ENCODE assay signal across 14 cellular contexts in genomic region chr14:92964124-92965109, GRCh38. TPM values are rescaled to one million over a fixed set of nuclear protein-coding genes. Genes with fewer than 3 reads are reported as not detected.
A peak's percentile ranks its signal among the peaks of the same experiment; 100 is the strongest.
DNase-seq lines count a peak whose midpoint lies in the region; ATAC-seq and TF ChIP-seq lines count a peak whose summit lies in the region.
"Had no signal": no experiment of that assay in that cellular context is flagged by ENCODE, and none has a peak within 500 bp of the region (broad histone marks: within the 10 kb centered on the region; RNA-seq: fewer than 3 reads in every experiment).

No MANE protein-coding gene starts in this region.

- no peak overlapping the region for H3K4me3 Mint-ChIP-seq in stimulated activated naive CD8-positive, alpha-beta T cell treated with anti-CD3 and anti-CD28 coated beads, Interleukin-15, amount 100 ng/mL, for 72 hours
- H3K4me3 Mint-ChIP-seq in nephron, result no peak overlapping the region
- H3K4me3 Mint-ChIP-seq: immature natural killer cell had no signal

- no peaks in the 10 kb centered on the region for H3K9me3 ChIP-seq in heart left ventricle
- H3K9me3 ChIP-seq: adrenal gland had no signal

- no peak for TF ChIP-seq POLR2A in heart left ventricle (IDR thresholded peaks at IDR 0.05)

- no peak for DNase-seq in stimulated activated naive CD8-positive, alpha-beta T cell treated with anti-CD3 and anti-CD28 coated beads, Interleukin-15, amount 100 ng/mL, for 72 hours
- no peak for DNase-seq in stimulated activated naive CD8-positive, alpha-beta T cell treated with anti-CD3 and anti-CD28 coated beads, Interleukin-15, Interleukin-2, amounts not matched to agents 100 U/mL and 50 U/mL, for 24 hours
- peak in 1 of 5 donors; percentile 55 for DNase-seq in heart left ventricle
- no peak for DNase-seq in putamen (ENCODE audit: low spot score)
- DNase-seq in activated CD8-positive, alpha-beta memory T cell treated with anti-CD3 and anti-CD28 coated beads, Interleukin-2, amount 50 U/mL, for 4 hours, result no peak
- no peak for DNase-seq in amniotic stem cell (lab: John Stamatoyannopoulos, UW)
- DNase-seq: activated CD4-positive, CD25-positive, alpha-beta regulatory T cell; activated CD8-positive, alpha-beta memory T cell treated with anti-CD3 and anti-CD28 coated beads, Interleukin-2, amount 50 U/mL, for 48 hours; adrenal gland; immature natural killer cell had no signal

- H3K4me1 Mint-ChIP-seq in stimulated activated naive CD8-positive, alpha-beta T cell treated with anti-CD3 and anti-CD28 coated beads, Interleukin-15, amount 100 ng/mL, for 72 hours, result peaks cover 14% of the 10 kb centered on the region
- peaks cover 53% of the 10 kb centered on the region for H3K4me1 Mint-ChIP-seq in nephron

- H3K4me1 ChIP-seq in heart left ventricle, result peaks cover 0 to 43% (median 25%) of the 10 kb centered on the region in 12 donors

- H3K36me3 Mint-ChIP-seq in nephron (ENCODE audit: low read depth), result peaks cover 8% of the 10 kb centered on the region

- TF ChIP-seq CTCF in heart left ventricle (IDR thresholded peaks at IDR 0.05), result no peak
- no peak for TF ChIP-seq CTCF in nephron (IDR thresholded peaks at IDR 0.05; ENCODE audit: unreplicated experiment in 3 of 3)

- H3K27me3 Mint-ChIP-seq in stimulated activated naive CD8-positive, alpha-beta T cell treated with anti-CD3 and anti-CD28 coated beads, Interleukin-15, amount 100 ng/mL, for 72 hours, result no peaks in the 10 kb centered on the region
- no peaks in the 10 kb centered on the region for H3K27me3 Mint-ChIP-seq in nephron (ENCODE audit: low read depth)

- no peak overlapping the region for H3K4me3 ChIP-seq in heart left ventricle
- H3K4me3 ChIP-seq: adrenal gland had no signal

- peak overlapping the region; percentile 32 to 80 (median 74) for H3K27ac ChIP-seq in heart left ventricle

- peaks cover 0 to 23% (median 6%) of the 10 kb centered on the region in 9 donors for H3K36me3 ChIP-seq in heart left ventricle

- H3K27me3 ChIP-seq in heart left ventricle, result no peaks in the 10 kb centered on the region
- H3K27me3 ChIP-seq: adrenal gland had no signal

- WGBS in heart left ventricle, 4 donors, result 67 to 71% (median 70%) methylated on average over 12 of the region's 12 CpGs

- peak overlapping the region; percentile 43 to 91 for H3K27ac Mint-ChIP-seq in stimulated activated naive CD8-positive, alpha-beta T cell treated with anti-CD3 and anti-CD28 coated beads, Interleukin-15, amount 100 ng/mL, for 72 hours
- peak overlapping the region in 2 of 3 experiments; percentile 75 to 90 for H3K27ac Mint-ChIP-seq in nephron

- H3K9me3 Mint-ChIP-seq in stimulated activated naive CD8-positive, alpha-beta T cell treated with anti-CD3 and anti-CD28 coated beads, Interleukin-15, amount 100 ng/mL, for 72 hours, result peaks cover 0 to 5% of the 10 kb centered on the region in 2 donors
- H3K9me3 Mint-ChIP-seq in nephron, result no peaks in the 10 kb centered on the region
- H3K9me3 Mint-ChIP-seq: immature natural killer cell had no signal

- intact Hi-C loops in heart left ventricle (cut with DNase I), result loop anchor here in 1 of 10 donors (5.0 kb wide), 1 partner anchor 173 kb away; no protein-coding TSS in a partner anchor

- ATAC-seq in stimulated activated naive CD8-positive, alpha-beta T cell treated with anti-CD3 and anti-CD28 coated beads, Interleukin-15, amount 100 ng/mL, for 72 hours, result no peak
- ATAC-seq in stimulated activated naive CD8-positive, alpha-beta T cell treated with anti-CD3 and anti-CD28 coated beads, Interleukin-15, Interleukin-2, amounts not matched to agents 100 U/mL and 50 U/mL, for 24 hours, result no peak
- ATAC-seq in heart left ventricle, result peak; percentile 44 to 68 (median 67)
- ATAC-seq in GM19467 (IDR thresholded peaks at IDR 0.05; ENCODE audit: unreplicated experiment), result no peak

RNA-seq across cellular contexts. Expression of gene CHGA, which starts 41.5 kb away (rescaled TPM):
- not detected for total RNA-seq in heart left ventricle
- under 1 TPM; 0.07 to 0.19 TPM for polyA plus RNA-seq in heart left ventricle
- total RNA-seq: HT1080, myocyte had no signal

Comparison
In these comparisons a context has a peak if more than half of its experiments do, and no peak if none do; other contexts are left out.
1. ATAC-seq: peak in heart left ventricle (4 of 4); none in stimulated activated naive CD8-positive, alpha-beta T cell treated with anti-CD3 and anti-CD28 coated beads, Interleukin-15, amount 100 ng/mL, for 72 hours (single experiment), stimulated activated naive CD8-positive, alpha-beta T cell treated with anti-CD3 and anti-CD28 coated beads, Interleukin-15, Interleukin-2, amounts not matched to agents 100 U/mL and 50 U/mL, for 24 hours (single experiment) and GM19467 (single experiment).